9 cellular contexts compared by ENCODE assay signal in the genomic region with DNA sequence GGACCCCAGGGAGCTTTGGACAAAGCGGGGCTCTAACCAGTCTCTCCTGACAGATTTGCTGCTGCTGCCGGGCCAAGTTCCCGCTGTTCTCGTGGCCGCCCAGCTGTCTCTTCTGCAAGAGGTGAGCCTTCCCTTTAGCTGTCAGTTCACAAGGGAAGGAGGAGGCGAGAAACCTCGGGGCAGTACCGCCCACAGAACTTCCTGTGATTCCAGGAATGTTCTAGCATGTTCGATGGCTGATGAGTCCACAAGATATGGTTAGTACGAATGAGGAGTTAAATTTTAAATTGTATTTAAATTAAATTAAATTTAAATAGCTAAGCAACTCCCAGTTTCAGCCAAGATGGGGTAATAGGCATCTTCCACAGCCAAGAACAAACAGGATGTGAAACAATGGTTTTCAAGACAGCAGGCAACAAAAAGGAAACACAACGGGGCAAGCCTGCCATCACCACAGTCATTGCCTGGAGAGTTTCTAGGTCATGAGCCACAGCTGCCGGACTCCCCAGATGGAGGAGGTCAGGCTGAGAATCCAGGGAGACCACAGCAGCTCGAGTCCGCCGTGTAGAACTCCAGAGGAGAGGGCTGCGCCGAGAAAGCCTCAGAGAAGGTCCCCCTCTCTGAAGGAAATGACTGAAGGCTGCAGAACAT. TPM values are rescaled to one million over a fixed set of nuclear protein-coding genes. Genes with fewer than 3 reads are reported as not detected.
DNase-seq lines count a peak whose midpoint lies in the region; ATAC-seq and TF ChIP-seq lines count a peak whose summit lies in the region.
"Had no signal": no experiment of that assay in that cellular context is flagged by ENCODE, and none has a peak within 500 bp of the region (broad histone marks: within the 10 kb centered on the region; RNA-seq: fewer than 3 reads in every experiment).

No MANE protein-coding gene starts in this region.

- H3K27ac ChIP-seq in prostate gland = peak overlapping the region in 1 of 2 donors; percentile 29
- H3K27ac ChIP-seq: SK-N-MC had no signal

- H3K4me3 Mint-ChIP-seq in activated CD4-positive, alpha-beta memory T cell treated with anti-CD3 and anti-CD28 coated beads, Interleukin-2, amount 10 ng/mL, durations not matched to agents 7 days and 5 days = peak overlapping the region; percentile 53

- no peaks in the 10 kb centered on the region for H3K27me3 ChIP-seq in prostate gland (replicated peaks; ENCODE audit: insufficient read depth)

- ATAC-seq in GM18861 (IDR thresholded peaks at IDR 0.05; ENCODE audit: unreplicated experiment) = peak; percentile 68
- ATAC-seq in HG02943 (IDR thresholded peaks at IDR 0.05; ENCODE audit: low read depth, unreplicated experiment) = peak; percentile 78

- peaks cover 34% of the 10 kb centered on the region for H3K4me1 Mint-ChIP-seq in activated CD4-positive, alpha-beta memory T cell treated with anti-CD3 and anti-CD28 coated beads, Interleukin-2, amount 10 ng/mL, durations not matched to agents 7 days and 5 days

- peaks cover 11% of the 10 kb centered on the region for H3K36me3 Mint-ChIP-seq in activated CD4-positive, alpha-beta memory T cell treated with anti-CD3 and anti-CD28 coated beads, Interleukin-2, amount 10 ng/mL, durations not matched to agents 7 days and 5 days (ENCODE audit: low read depth)

- TF ChIP-seq CTCF in fibroblast of pulmonary artery (IDR thresholded peaks at IDR 0.05; ENCODE audit: low read length, missing control alignments) = no peak
- TF ChIP-seq CTCF in prostate gland (IDR thresholded peaks at IDR 0.05) = no peak

- H3K27me3 Mint-ChIP-seq in activated CD4-positive, alpha-beta memory T cell treated with anti-CD3 and anti-CD28 coated beads, Interleukin-2, amount 10 ng/mL, durations not matched to agents 7 days and 5 days = no peaks in the 10 kb centered on the region

- WGBS in prostate gland = 51% methylated on average over 17 of the region's 17 CpGs

- CTCF ChIA-PET in activated CD4-positive, alpha-beta memory T cell treated with anti-CD3 and anti-CD28 coated beads, Interleukin-2, amount 10 ng/mL, durations not matched to agents 7 days and 5 days (lab: Charles Lee) = interaction anchor here (0.8 to 6.5 kb wide), 14 partner anchors 9 to 182 kb away, joined by 3 to 72 read pairs (median 4); a partner anchor contains a TSS

- no peaks in the 10 kb centered on the region for H3K36me3 ChIP-seq in prostate gland

- H3K4me3 ChIP-seq in fibroblast of pulmonary artery (replicated peaks; ENCODE audit: low read depth, low read length) (no peak overlapping the region), prostate gland (no peak overlapping the region)
- H3K4me3 ChIP-seq: SK-N-MC had no signal

- H3K27ac Mint-ChIP-seq in activated CD4-positive, alpha-beta memory T cell treated with anti-CD3 and anti-CD28 coated beads, Interleukin-2, amount 10 ng/mL, durations not matched to agents 7 days and 5 days = peak overlapping the region; percentile 91

- intact Hi-C loops in prostate gland (cut with DNase I) = loop anchor here (5.0 kb wide), 1 partner anchor 112 kb away; no protein-coding TSS in a partner anchor

- peak; percentile 60 for DNase-seq in activated CD4-positive, alpha-beta memory T cell treated with anti-CD3 and anti-CD28 coated beads, Interleukin-2, amount 10 ng/mL, durations not matched to agents 7 days and 5 days
- peak; percentile 84 for DNase-seq in fibroblast of pulmonary artery (ENCODE audit: low read depth)
- DNase-seq in stimulated activated CD4-positive, alpha-beta T cell treated with anti-CD3 and anti-CD28 coated beads, Interleukin-2, amount 100 ng/mL, for 4 hours (ENCODE audit: low read depth) = peak; percentile 32
- no peak for DNase-seq in prostate gland (ENCODE audit: low spot score)
- no peak for DNase-seq in HPDE6-E6E7 (ENCODE audit: extremely low spot score)
- no peak for DNase-seq in NCI-H1417 treated with DMSO at 0.1 percent for 48 hours (lab: John Stamatoyannopoulos, UW)

- peaks cover 10% of the 10 kb centered on the region for H3K9me3 Mint-ChIP-seq in activated CD4-positive, alpha-beta memory T cell treated with anti-CD3 and anti-CD28 coated beads, Interleukin-2, amount 10 ng/mL, durations not matched to agents 7 days and 5 days

- H3K9me3 ChIP-seq in prostate gland = no peaks in the 10 kb centered on the region

- no peak for TF ChIP-seq POLR2A in prostate gland (IDR thresholded peaks at IDR 0.05)

- POLR2A ChIA-PET in activated CD4-positive, alpha-beta memory T cell treated with anti-CD3 and anti-CD28 coated beads, Interleukin-2, amount 10 ng/mL, durations not matched to agents 7 days and 5 days (lab: Charles Lee) = interaction anchor here (0.8 to 5.7 kb wide), 12 partner anchors 9 to 205 kb away, joined by 3 to 117 read pairs (median 3); a partner anchor contains a TSS

- no peaks in the 10 kb centered on the region for H3K4me1 ChIP-seq in prostate gland (replicated peaks)

RNA-seq across cellular contexts. Expression of a gene that starts 9.5 kb away (rescaled TPM):
- 100 to 1,000 TPM; 167 to 192 TPM for total RNA-seq in activated CD4-positive, alpha-beta memory T cell treated with anti-CD3 and anti-CD28 coated beads, Interleukin-2, amount 10 ng/mL, durations not matched to agents 7 days and 5 days
- total RNA-seq in prostate gland = 100 to 1,000 TPM; 141 to 302 TPM

RNA-seq across cellular contexts. Expression of a gene that starts 35.6 kb away (rescaled TPM):
- total RNA-seq in activated CD4-positive, alpha-beta memory T cell treated with anti-CD3 and anti-CD28 coated beads, Interleukin-2, amount 10 ng/mL, durations not matched to agents 7 days and 5 days = 1 to 10 TPM; 1.6 to 1.8 TPM
- total RNA-seq in prostate gland = 10 to 100 TPM; 13.7 to 15.5 TPM

RNA-seq across cellular contexts. Expression of a gene that starts 47.4 kb away (rescaled TPM):
- 10 to 100 TPM; 82.9 to 94.6 TPM for total RNA-seq in activated CD4-positive, alpha-beta memory T cell treated with anti-CD3 and anti-CD28 coated beads, Interleukin-2, amount 10 ng/mL, durations not matched to agents 7 days and 5 days
- total RNA-seq in prostate gland = 10 to 100 TPM; 10.1 to 35.6 TPM

RNA-seq across cellular contexts. Expression of a gene that starts 54.8 kb away (rescaled TPM):
- 1 to 10 TPM; 3.6 to 4.1 TPM for total RNA-seq in activated CD4-positive, alpha-beta memory T cell treated with anti-CD3 and anti-CD28 coated beads, Interleukin-2, amount 10 ng/mL, durations not matched to agents 7 days and 5 days
- total RNA-seq in prostate gland = 10 to 100 TPM in 1 of 2 donors, 1 to 10 TPM in 1; 5.6 to 22.5 TPM

RNA-seq across cellular contexts. Expression of a gene that starts 59.3 kb away (rescaled TPM):
- total RNA-seq in activated CD4-positive, alpha-beta memory T cell treated with anti-CD3 and anti-CD28 coated beads, Interleukin-2, amount 10 ng/mL, durations not matched to agents 7 days and 5 days = 1 to 10 TPM; 3.6 to 4.0 TPM
- total RNA-seq in prostate gland = 10 to 100 TPM in 1 of 2 donors, under 1 TPM in 1; 0.82 to 20.7 TPM

Comparison
In these comparisons a context has a peak if more than half of its experiments do, and no peak if none do; other contexts are left out.
1. DNase-seq: peak in activated CD4-positive, alpha-beta memory T cell treated with anti-CD3 and anti-CD28 coated beads, Interleukin-2, amount 10 ng/mL, durations not matched to agents 7 days and 5 days (single experiment), fibroblast of pulmonary artery (single experiment) and stimulated activated CD4-positive, alpha-beta T cell treated with anti-CD3 and anti-CD28 coated beads, Interleukin-2, amount 100 ng/mL, for 4 hours (single experiment); none in prostate gland (single experiment), HPDE6-E6E7 (single experiment) and NCI-H1417 treated with DMSO at 0.1 percent for 48 hours (single experiment).
2. RNA of a gene that starts 35.6 kb away (total RNA-seq): 13.7 to 15.5 TPM in prostate gland; 1.6 to 1.8 TPM in activated CD4-positive, alpha-beta memory T cell treated with anti-CD3 and anti-CD28 coated beads, Interleukin-2, amount 10 ng/mL, durations not matched to agents 7 days and 5 days; every median in the first group is over 4 times any median in the second.